Comparison of ENCODE assay signal across 15 cellular contexts in the genomic region with DNA sequence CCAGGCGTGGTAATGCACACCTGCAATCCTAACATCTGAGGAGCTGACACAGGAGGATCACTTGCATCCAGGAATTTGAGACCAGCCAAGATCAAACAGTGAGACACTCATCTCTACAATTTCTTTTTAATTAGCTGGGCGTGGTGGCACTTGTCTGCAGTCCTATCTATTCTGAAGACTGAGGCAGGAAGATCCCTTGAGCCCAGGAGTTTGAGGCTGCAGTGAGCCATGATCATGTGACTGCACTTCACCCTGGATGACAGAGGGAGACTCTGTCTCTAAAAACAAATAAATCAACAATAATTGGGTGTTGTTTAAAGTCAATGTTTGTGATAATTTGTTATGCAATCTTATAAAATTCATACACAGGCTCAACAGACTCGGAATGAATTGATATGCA. TPM values are rescaled to one million over a fixed set of nuclear protein-coding genes. Genes with fewer than 3 reads are reported as not detected.
DNase-seq lines count a peak whose midpoint lies in the region; ATAC-seq lines count a peak whose summit lies in the region.
"Had no signal": no experiment of that assay in that cellular context is flagged by ENCODE, and none has a peak within 500 bp of the region (broad histone marks: within the 10 kb centered on the region; RNA-seq: fewer than 3 reads in every experiment).

No MANE protein-coding gene starts in this region.

- peak overlapping the region; percentile 55 for H3K27ac Mint-ChIP-seq in activated T-helper 17 cell treated with anti-CD3 and anti-CD28 coated beads, Interleukin-2, amount 50 U/mL, for 72 hours
- H3K27ac Mint-ChIP-seq: GM23338 had no signal

- DNase-seq in NCI-H1417 (lab: John Stamatoyannopoulos, UW) = peak in 2 of 3 experiments; percentile 1 to 50
- no peak for DNase-seq in NCI-H1417 treated with DMSO at 0.1 percent for 48 hours (lab: John Stamatoyannopoulos, UW)
- peak; percentile 7 for DNase-seq in NCI-H1105 (lab: John Stamatoyannopoulos, UW)
- no peak for DNase-seq in left colon
- DNase-seq in DMS114 treated with DMSO at 0.1 percent for 48 hours (lab: John Stamatoyannopoulos, UW; ENCODE audit: unreplicated experiment) = no peak
- DNase-seq: DMS79 treated with DMSO at 0.1 percent for 48 hours, NCI-H2029, NCI-H510A treated with DMSO at 0.1 percent for 48 hours had no signal

- no peaks in the 10 kb centered on the region for H3K27me3 Mint-ChIP-seq in activated T-helper 17 cell treated with anti-CD3 and anti-CD28 coated beads, Interleukin-2, amount 50 U/mL, for 72 hours
- H3K27me3 Mint-ChIP-seq: B cell; CD4-positive, CD25-positive, alpha-beta regulatory T cell had no signal

- intact Hi-C loops in left colon (cut with DNase I, micrococcal nuclease) = no loop called here

- no peaks in the 10 kb centered on the region for H3K4me1 Mint-ChIP-seq in activated T-helper 17 cell treated with anti-CD3 and anti-CD28 coated beads, Interleukin-2, amount 50 U/mL, for 72 hours

- ATAC-seq in activated T-helper 17 cell treated with anti-CD3 and anti-CD28 coated beads, Interleukin-2, amount 50 U/mL, for 72 hours (replicated peaks) = no peak
- ATAC-seq in left colon (peak; percentile 19), GM19328 (IDR thresholded peaks at IDR 0.05; ENCODE audit: unreplicated experiment) (no peak), HG03280 (IDR thresholded peaks at IDR 0.05; ENCODE audit: unreplicated experiment) (no peak)
- ATAC-seq: GM23338, Right ventricle myocardium inferior had no signal

- peaks cover 29% of the 10 kb centered on the region for H3K36me3 Mint-ChIP-seq in activated T-helper 17 cell treated with anti-CD3 and anti-CD28 coated beads, Interleukin-2, amount 50 U/mL, for 72 hours (ENCODE audit: low read depth)

- H3K4me3 Mint-ChIP-seq in activated T-helper 17 cell treated with anti-CD3 and anti-CD28 coated beads, Interleukin-2, amount 50 U/mL, for 72 hours = peak overlapping the region; percentile 83
- H3K4me3 Mint-ChIP-seq: GM23338 had no signal

- H3K9me3 Mint-ChIP-seq in activated T-helper 17 cell treated with anti-CD3 and anti-CD28 coated beads, Interleukin-2, amount 50 U/mL, for 72 hours = no peaks in the 10 kb centered on the region
- H3K9me3 Mint-ChIP-seq: CD4-positive, CD25-positive, alpha-beta regulatory T cell had no signal

RNA-seq across cellular contexts. Expression of gene HLA-A, which starts 18.0 kb away (rescaled TPM):
- 1,000 to 10,000 TPM; 1,094 to 1,926 TPM for total RNA-seq in activated T-helper 17 cell treated with anti-CD3 and anti-CD28 coated beads, Interleukin-2, amount 50 U/mL, for 72 hours
- 1,000 to 10,000 TPM; 1,119 to 1,618 TPM for total RNA-seq in left colon

Comparison
In these comparisons a context has a peak if more than half of its experiments do, and no peak if none do; other contexts are left out.
1. DNase-seq: peak in NCI-H1417 (2 of 3) and NCI-H1105 (single experiment); none in NCI-H1417 treated with DMSO at 0.1 percent for 48 hours (single experiment), left colon (0 of 2) and DMS114 treated with DMSO at 0.1 percent for 48 hours (single experiment).